8 cellular contexts compared by ENCODE assay signal in genomic region chr2:158024288-158024898, GRCh38.
DNase-seq lines count a peak whose midpoint lies in the region; ATAC-seq, FAIRE-seq and TF ChIP-seq lines count a peak whose summit lies in the region.

No MANE protein-coding gene starts in this region.

- no peak for TF ChIP-seq POLR2A in esophagus squamous epithelium (IDR thresholded peaks at IDR 0.05)

- intact Hi-C loops in esophagus squamous epithelium (cut with DNase I): no loop called here

- no peak overlapping the region for H3K27ac ChIP-seq in esophagus squamous epithelium
- H3K27ac ChIP-seq in neutrophil: no peak overlapping the region

- no peak for ATAC-seq in activated CD4-positive, CD25-positive, alpha-beta regulatory T cell treated with anti-CD3 and anti-CD28 coated beads, Interleukin-2, amount 50 U/mL, for 24 hours
- peak; percentile 90 for ATAC-seq in HG02885 (IDR thresholded peaks at IDR 0.05; ENCODE audit: poor library complexity, unreplicated experiment)

- H3K27me3 ChIP-seq in esophagus squamous epithelium (no peaks in the 10 kb centered on the region), neutrophil (no peaks in the 10 kb centered on the region)

- H3K9me3 ChIP-seq in esophagus squamous epithelium (no peaks in the 10 kb centered on the region), neutrophil (no peaks in the 10 kb centered on the region)

- FAIRE-seq in urothelium cell line (lab: Jason Lieb, UNC): no peak

- peaks cover 0 to 6% (median 0%) of the 10 kb centered on the region in 3 donors for H3K4me1 ChIP-seq in esophagus squamous epithelium
- H3K4me1 ChIP-seq in neutrophil (ENCODE audit: control insufficient read depth in 1 of 2, insufficient read depth in 1 of 2, low read depth in 1 of 2, low read length in 1 of 2): no peaks in the 10 kb centered on the region

- 0 to 2% methylated on average over 4 of the region's 4 CpGs for WGBS in esophagus squamous epithelium, 2 donors

- H3K36me3 ChIP-seq in esophagus squamous epithelium (no peaks in the 10 kb centered on the region), neutrophil (no peaks in the 10 kb centered on the region)

- peak in 5 of 6 experiments; percentile 77 to 83 (median 82) for TF ChIP-seq CTCF in esophagus squamous epithelium (IDR thresholded peaks at IDR 0.05)
- TF ChIP-seq CTCF in neutrophil (IDR thresholded peaks at IDR 0.05): peak; percentile 82

- no peak overlapping the region for H3K4me3 ChIP-seq in esophagus squamous epithelium
- H3K4me3 ChIP-seq in neutrophil (ENCODE audit: low read depth in 1 of 2, low read length in 1 of 2): no peak overlapping the region

- peak; percentile 6 to 24 (median 14) for DNase-seq in activated CD4-positive, CD25-positive, alpha-beta regulatory T cell (lab: John Stamatoyannopoulos, UW)
- DNase-seq in NCI-H69 (lab: John Stamatoyannopoulos, UW) (peak; percentile 54), esophagus squamous epithelium (lab: John Stamatoyannopoulos, UW) (no peak), urothelium cell line (ENCODE audit: low spot score) (peak; percentile 40)
- peak; percentile 55 for DNase-seq in activated CD8-positive, alpha-beta memory T cell treated with anti-CD3 and anti-CD28 coated beads, Interleukin-2, amount 50 U/mL, for 4 hours
